ENCODE assay signal across 11 cellular contexts in genomic region chr2:53445376-53446072, GRCh38.
DNase-seq lines count a peak whose midpoint lies in the region; ATAC-seq and TF ChIP-seq lines count a peak whose summit lies in the region.
"Had no signal": no experiment of that assay in that cellular context is flagged by ENCODE, and none has a peak within 500 bp of the region (broad histone marks: within the 10 kb centered on the region; RNA-seq: fewer than 3 reads in every experiment).

No MANE protein-coding gene starts in this region.

- H3K79me1 ChIP-seq in trophoblast cell (ENCODE audit: low read length) = no peaks in the 10 kb centered on the region

- ATAC-seq in HG02623 (IDR thresholded peaks at IDR 0.05; ENCODE audit: unreplicated experiment) = peak; percentile 65
- no peak for ATAC-seq in CD4-positive, alpha-beta T cell (ENCODE audit: poor library complexity)

- H3K79me2 ChIP-seq in trophoblast cell (ENCODE audit: control insufficient read depth, insufficient read depth, low read length, poor library complexity) = no peaks in the 10 kb centered on the region

- no peaks in the 10 kb centered on the region for H3K9me3 ChIP-seq in trophoblast cell (ENCODE audit: insufficient read depth, low read depth, low read length)
- H3K9me3 ChIP-seq in CD4-positive, alpha-beta T cell (ENCODE audit: control insufficient read depth, low read length) = no peaks in the 10 kb centered on the region

- CTCF ChIA-PET in RWPE1 (lab: Yijun Ruan, JAX) = interaction anchor here (0.7 kb wide), 1 partner anchor 139 kb away, joined by 4 read pairs; no protein-coding TSS in a partner anchor
- CTCF ChIA-PET in CD4-positive, alpha-beta T cell (lab: Charles Lee) = no interaction called here

- no peaks in the 10 kb centered on the region for H3K4me1 Mint-ChIP-seq in progenitor cell of endocrine pancreas (ENCODE audit: low read depth)
- no peaks in the 10 kb centered on the region for H3K4me1 Mint-ChIP-seq in CD4-positive, alpha-beta T cell (ENCODE audit: low read depth)

- no peak overlapping the region for H3K9ac ChIP-seq in trophoblast cell (ENCODE audit: low read length)
- H3K9ac ChIP-seq: neural progenitor cell had no signal

- H3K4me3 ChIP-seq in trophoblast cell (ENCODE audit: low read depth, low read length) = no peak overlapping the region
- H3K4me3 ChIP-seq: neural progenitor cell had no signal

- no peak overlapping the region for H3K18ac ChIP-seq in trophoblast cell (ENCODE audit: low read length)

- no peak overlapping the region for H2BK5ac ChIP-seq in trophoblast cell (ENCODE audit: low read depth, low read length, poor library complexity)

- TF ChIP-seq CTCF in RWPE1 (conservative IDR thresholded peaks at IDR 0.05; ENCODE audit: low read depth) (no peak), progenitor cell of endocrine pancreas (IDR thresholded peaks at IDR 0.05; ENCODE audit: unreplicated experiment) (no peak)
- TF ChIP-seq CTCF in CD4-positive, alpha-beta T cell (IDR thresholded peaks at IDR 0.05) = no peak

- no peak overlapping the region for H2BK12ac ChIP-seq in trophoblast cell (ENCODE audit: low read length)

- H3K27ac Mint-ChIP-seq in progenitor cell of endocrine pancreas = no peak overlapping the region
- no peak overlapping the region for H3K27ac Mint-ChIP-seq in CD4-positive, alpha-beta T cell
- H3K27ac Mint-ChIP-seq: neural progenitor cell had no signal

- H2AK5ac ChIP-seq in trophoblast cell (ENCODE audit: low read length) = no peak overlapping the region

- no peaks in the 10 kb centered on the region for H3K36me3 Mint-ChIP-seq in progenitor cell of endocrine pancreas (ENCODE audit: insufficient read depth)
- H3K36me3 Mint-ChIP-seq in CD4-positive, alpha-beta T cell (ENCODE audit: low read depth) = no peaks in the 10 kb centered on the region
- H3K36me3 Mint-ChIP-seq: neural progenitor cell had no signal

- no peak overlapping the region for H4K8ac ChIP-seq in trophoblast cell (ENCODE audit: low read depth, low read length)

- H3K23ac ChIP-seq in trophoblast cell (ENCODE audit: low read length) = no peak overlapping the region

- no peak overlapping the region for H4K12ac ChIP-seq in trophoblast cell (ENCODE audit: low read depth, low read length)

- no peaks in the 10 kb centered on the region for H3K36me3 ChIP-seq in trophoblast cell (ENCODE audit: control insufficient read depth in 1 of 2, insufficient read depth in 2 of 2, low read length in 2 of 2)
- H3K36me3 ChIP-seq: neural progenitor cell had no signal

- H2BK120ac ChIP-seq in trophoblast cell (ENCODE audit: insufficient read depth, low read length, poor library complexity) = no peak overlapping the region

- no peak overlapping the region for H3K14ac ChIP-seq in trophoblast cell (ENCODE audit: low read length)

- H3K4me2 ChIP-seq in trophoblast cell (ENCODE audit: low read length) = no peak overlapping the region
- H3K4me2 ChIP-seq: neural progenitor cell had no signal

- H3K27ac ChIP-seq in RWPE1 (no peak overlapping the region), trophoblast cell (ENCODE audit: low read depth, low read length) (no peak overlapping the region)
- no peak overlapping the region for H3K27ac ChIP-seq in CD4-positive, alpha-beta T cell (ENCODE audit: low read depth, low read length)
- H3K27ac ChIP-seq: neural progenitor cell had no signal

- no peaks in the 10 kb centered on the region for H3K27me3 Mint-ChIP-seq in progenitor cell of endocrine pancreas
- H3K27me3 Mint-ChIP-seq in CD4-positive, alpha-beta T cell = peaks cover 12% of the 10 kb centered on the region

- H2AFZ ChIP-seq in trophoblast cell (ENCODE audit: insufficient read depth, low read length, poor library complexity) = no peak overlapping the region
- H2AFZ ChIP-seq: neural progenitor cell had no signal

- H4K91ac ChIP-seq in trophoblast cell (ENCODE audit: low read depth, low read length) = no peak overlapping the region

- no peaks in the 10 kb centered on the region for H3K4me1 ChIP-seq in trophoblast cell (ENCODE audit: control insufficient read depth in 1 of 2, insufficient read depth in 2 of 2, low read length in 2 of 2)
- H3K4me1 ChIP-seq: neural progenitor cell had no signal

- no peaks in the 10 kb centered on the region for H3K27me3 ChIP-seq in trophoblast cell (ENCODE audit: insufficient read depth, low read length)
- H3K27me3 ChIP-seq in CD4-positive, alpha-beta T cell (ENCODE audit: control insufficient read depth, insufficient read depth, low read length) = no peaks in the 10 kb centered on the region
- H3K27me3 ChIP-seq: neural progenitor cell had no signal

- no peak overlapping the region for H3K4ac ChIP-seq in trophoblast cell (ENCODE audit: low read depth, low read length)

- H3K9me3 Mint-ChIP-seq in progenitor cell of endocrine pancreas (ENCODE audit: low read depth) = no peaks in the 10 kb centered on the region
- no peaks in the 10 kb centered on the region for H3K9me3 Mint-ChIP-seq in CD4-positive, alpha-beta T cell
- H3K9me3 Mint-ChIP-seq: neural progenitor cell had no signal

- no peak overlapping the region for H3K4me3 Mint-ChIP-seq in progenitor cell of endocrine pancreas (ENCODE audit: low read depth)
- no peak overlapping the region for H3K4me3 Mint-ChIP-seq in CD4-positive, alpha-beta T cell
- H3K4me3 Mint-ChIP-seq: neural progenitor cell had no signal

- intact Hi-C loops in CD4-positive, alpha-beta T cell (cut with DNase I, micrococcal nuclease) = no loop called here

- peak; percentile 20 for DNase-seq in activated CD4-positive, alpha-beta T cell treated with anti-CD3 and anti-CD28 coated beads for 48 hours
- DNase-seq in activated CD4-positive, alpha-beta T cell treated with anti-CD3 and anti-CD28 coated beads for 4 hours = no peak
- DNase-seq in RWPE1 (ENCODE audit: low spot score) (peak; percentile 26), myocyte (ENCODE audit: low read depth) (peak; percentile 53), progenitor cell of endocrine pancreas (ENCODE audit: low spot score, unreplicated experiment) (no peak), trophoblast cell (no peak)
- DNase-seq in CD4-positive, alpha-beta T cell = no peak
- DNase-seq: ACHN, NCI-H1694 had no signal

- no CpG with 5 or more reads among the region's 7 CpGs for WGBS in trophoblast cell (ENCODE audit: extremely low coverage, insufficient coverage, insufficient read length)

- POLR2A ChIA-PET in RWPE1 (lab: Yijun Ruan, JAX; ENCODE audit: low non-redundant PET) = no interaction called here
- POLR2A ChIA-PET in CD4-positive, alpha-beta T cell (lab: Charles Lee) = no interaction called here

Comparison
In these comparisons a context has a peak if more than half of its experiments do, and no peak if none do; other contexts are left out.
1. DNase-seq: peak in activated CD4-positive, alpha-beta T cell treated with anti-CD3 and anti-CD28 coated beads for 48 hours (single experiment), RWPE1 (single experiment) and myocyte (single experiment); none in activated CD4-positive, alpha-beta T cell treated with anti-CD3 and anti-CD28 coated beads for 4 hours (0 of 2), progenitor cell of endocrine pancreas (single experiment), trophoblast cell (0 of 2) and CD4-positive, alpha-beta T cell (0 of 10).